ENCODE assay signal across 8 cellular contexts in the genomic region with DNA sequence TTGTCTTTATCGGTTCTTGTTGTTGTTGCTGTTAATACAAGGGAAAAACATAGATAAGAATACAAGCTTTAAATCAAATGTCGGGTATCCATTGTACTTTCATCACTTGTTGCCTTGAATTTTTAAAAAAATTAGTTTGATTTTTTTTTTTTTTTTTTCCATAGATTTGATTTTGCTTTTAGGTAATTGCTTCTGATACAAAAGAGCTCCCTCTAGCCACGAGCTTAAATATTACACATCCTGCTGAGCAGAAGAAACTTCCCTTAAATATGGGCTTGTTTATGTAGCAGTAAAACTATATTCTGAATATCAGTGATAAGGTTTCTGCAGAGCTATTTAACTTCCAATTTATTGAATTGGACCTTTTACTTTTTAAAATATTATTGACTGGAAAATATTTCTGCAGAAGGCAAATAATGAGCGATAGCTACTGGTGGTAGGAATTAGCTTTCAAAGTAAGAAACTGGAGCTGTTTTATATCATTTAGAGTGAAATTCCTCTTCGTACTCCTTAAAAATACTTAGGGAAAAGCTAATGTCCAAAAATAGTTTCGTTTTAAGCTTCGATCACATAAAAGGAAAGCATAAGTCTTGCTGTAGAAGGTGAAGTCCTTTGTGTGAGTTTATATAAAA.
DNase-seq lines count a peak whose midpoint lies in the region; ATAC-seq and TF ChIP-seq lines count a peak whose summit lies in the region.

No MANE protein-coding gene starts in this region.

- TF ChIP-seq CTCF in 22Rv1 (IDR thresholded peaks at IDR 0.05): peak; percentile 93
- TF ChIP-seq CTCF in GM12865 (IDR thresholded peaks at IDR 0.05; ENCODE audit: insufficient read depth, low read depth, low read length, missing control alignments): peak; percentile 39
- TF ChIP-seq CTCF in SU-DHL-6 (IDR thresholded peaks at IDR 0.05; ENCODE audit: insufficient read depth, low read length, poor library complexity, severe bottlenecking): peak; percentile 84

- ATAC-seq in HG03342 (IDR thresholded peaks at IDR 0.05; ENCODE audit: unreplicated experiment) (peak; percentile 82), GM21825 (IDR thresholded peaks at IDR 0.05; ENCODE audit: unreplicated experiment) (no peak)
- no peak for ATAC-seq in stimulated activated naive CD8-positive, alpha-beta T cell treated with anti-CD3 and anti-CD28 coated beads, Interleukin-15, Interleukin-2, amounts not matched to agents 100 U/mL and 50 U/mL, for 24 hours

- no peaks in the 10 kb centered on the region for H4K20me1 ChIP-seq in SU-DHL-6 (ENCODE audit: low read depth, low read length)

- no peak overlapping the region for H3K27ac ChIP-seq in 22Rv1
- H3K27ac ChIP-seq in SU-DHL-6 (ENCODE audit: low read depth, low read length): no peak overlapping the region

- H3K27me3 ChIP-seq in SU-DHL-6 (ENCODE audit: low read length): no peaks in the 10 kb centered on the region

- no peak overlapping the region for H3K4me2 ChIP-seq in SU-DHL-6 (ENCODE audit: low read depth, low read length, poor library complexity, severe bottlenecking)

- H3K9me3 ChIP-seq in SU-DHL-6 (ENCODE audit: insufficient read depth, low read length): no peaks in the 10 kb centered on the region

- H3K4me3 ChIP-seq in GM12865 (ENCODE audit: low read depth, low read length) (no peak overlapping the region), SU-DHL-6 (ENCODE audit: insufficient read depth, low read length, poor library complexity, severe bottlenecking) (no peak overlapping the region)

- H3F3A ChIP-seq in SU-DHL-6 (ENCODE audit: insufficient read depth): no peaks in the 10 kb centered on the region

- no peak overlapping the region for H3K9ac ChIP-seq in SU-DHL-6 (ENCODE audit: low read length)

- DNase-seq in GM12865 (ENCODE audit: low read depth): peak; percentile 36
- peak; percentile 14 for DNase-seq in iPS-NIHi7 (ENCODE audit: extremely low spot score)
- DNase-seq in activated CD4-positive, CD25-positive, alpha-beta regulatory T cell (lab: John Stamatoyannopoulos, UW): no peak
- DNase-seq in stimulated activated naive CD8-positive, alpha-beta T cell treated with anti-CD3 and anti-CD28 coated beads, Interleukin-15, Interleukin-2, amounts not matched to agents 100 U/mL and 50 U/mL, for 24 hours: no peak

- H3K36me3 ChIP-seq in SU-DHL-6 (ENCODE audit: low read length): no peaks in the 10 kb centered on the region

- H3K79me2 ChIP-seq in SU-DHL-6 (ENCODE audit: insufficient read depth, low read length): no peaks in the 10 kb centered on the region

- no peaks in the 10 kb centered on the region for H3K9me2 ChIP-seq in SU-DHL-6 (replicated peaks; ENCODE audit: insufficient read depth, low read length)

- no peak overlapping the region for H2AFZ ChIP-seq in SU-DHL-6 (ENCODE audit: low read depth, low read length, severe bottlenecking)

Comparison
In these comparisons a context has a peak if more than half of its experiments do, and no peak if none do; other contexts are left out.
1. CTCF ChIP-seq: peak in every context shown above with its lines; median percentile 93 in 22Rv1; 84 in SU-DHL-6; 39 in GM12865.
2. DNase-seq: peak in GM12865 (single experiment) and iPS-NIHi7 (single experiment); none in activated CD4-positive, CD25-positive, alpha-beta regulatory T cell (0 of 4) and stimulated activated naive CD8-positive, alpha-beta T cell treated with anti-CD3 and anti-CD28 coated beads, Interleukin-15, Interleukin-2, amounts not matched to agents 100 U/mL and 50 U/mL, for 24 hours (single experiment).